ENCODE assay signal across 9 cellular contexts in the genomic region with DNA sequence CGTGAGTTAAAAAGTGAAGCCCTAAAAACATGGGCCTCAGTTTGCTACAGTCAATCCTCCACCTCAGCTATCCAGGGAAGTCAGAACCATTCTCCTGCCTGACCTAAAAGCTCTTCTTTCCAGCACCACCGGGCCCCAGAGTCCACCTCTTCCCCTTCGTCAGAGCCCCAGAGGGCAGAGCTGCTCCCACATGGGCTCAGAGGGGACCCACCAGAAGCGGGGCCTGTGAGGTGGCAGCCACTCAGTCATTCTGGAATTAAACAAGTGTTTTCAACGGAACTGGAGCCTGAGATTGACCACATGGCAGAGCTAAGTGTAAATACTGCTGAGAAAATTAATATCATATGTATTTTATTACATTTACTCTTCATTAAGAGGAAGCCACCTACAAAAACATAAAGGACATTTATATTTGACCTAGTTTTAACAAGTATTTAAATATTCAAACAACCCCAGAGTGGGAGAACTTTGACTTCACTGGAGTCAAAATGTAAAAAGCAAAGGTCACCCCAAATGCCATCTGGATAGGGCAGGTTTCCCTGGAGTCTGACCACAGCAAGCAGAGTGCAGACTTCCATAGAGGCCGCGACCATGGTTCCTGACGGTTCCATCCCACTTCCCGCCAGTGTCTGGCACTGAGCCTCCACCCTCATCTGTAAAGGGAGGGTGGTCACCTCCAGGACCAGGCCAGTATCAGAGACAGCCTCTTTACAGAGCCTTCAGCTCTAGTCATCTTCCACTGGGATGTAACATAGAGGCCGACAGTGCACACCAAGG. TPM values are rescaled to one million over a fixed set of nuclear protein-coding genes. Genes with fewer than 3 reads are reported as not detected.
DNase-seq lines count a peak whose midpoint lies in the region; ATAC-seq and TF ChIP-seq lines count a peak whose summit lies in the region.
"Had no signal": no experiment of that assay in that cellular context is flagged by ENCODE, and none has a peak within 500 bp of the region (broad histone marks: within the 10 kb centered on the region; RNA-seq: fewer than 3 reads in every experiment).

No MANE protein-coding gene starts in this region.

- intact Hi-C loops in left ventricle myocardium inferior (cut with micrococcal nuclease) (no loop called here), Right ventricle myocardium inferior (cut with DNase I) (loop anchor here (5.0 to 10.0 kb wide), 2 partner anchors 121 to 319 kb away; no protein-coding TSS in a partner anchor)
- intact Hi-C loops in activated CD4-positive, alpha-beta memory T cell treated with anti-CD3 and anti-CD28 coated beads for 36 hours (cut with micrococcal nuclease), result loop anchor here (5.0 kb wide), 2 partner anchors 111 to 266 kb away; no protein-coding TSS in a partner anchor

- POLR2A ChIA-PET in activated CD4-positive, alpha-beta memory T cell treated with anti-CD3 and anti-CD28 coated beads for 36 hours (lab: Charles Lee), result interaction anchor here (0.5 to 1.6 kb wide), 2 partner anchors 15 to 57 kb away, joined by 3 to 5 read pairs; a partner anchor contains a TSS

- no peaks in the 10 kb centered on the region for H3K27me3 Mint-ChIP-seq in activated CD4-positive, alpha-beta memory T cell treated with anti-CD3 and anti-CD28 coated beads for 36 hours
- no peaks in the 10 kb centered on the region for H3K27me3 Mint-ChIP-seq in type B pancreatic cell

- peaks cover 12% of the 10 kb centered on the region for H3K4me1 Mint-ChIP-seq in activated CD4-positive, alpha-beta memory T cell treated with anti-CD3 and anti-CD28 coated beads for 36 hours (ENCODE audit: low read depth)
- H3K4me1 Mint-ChIP-seq in type B pancreatic cell (ENCODE audit: unreplicated experiment), result peaks cover 8% of the 10 kb centered on the region

- H3K9me3 ChIP-seq in left ventricle myocardium inferior (replicated peaks), result peaks cover 19% of the 10 kb centered on the region

- peaks cover 45% of the 10 kb centered on the region for H3K4me1 ChIP-seq in left ventricle myocardium inferior

- TF ChIP-seq CTCF in left ventricle myocardium inferior (IDR thresholded peaks at IDR 0.05; ENCODE audit: borderline replicate concordance) (no peak), type B pancreatic cell (conservative IDR thresholded peaks at IDR 0.05) (no peak), GM10266 (IDR thresholded peaks at IDR 0.05; ENCODE audit: control insufficient read depth, insufficient read depth, low read depth, missing control alignments) (no peak)

- peaks cover 3% of the 10 kb centered on the region for H3K36me3 Mint-ChIP-seq in activated CD4-positive, alpha-beta memory T cell treated with anti-CD3 and anti-CD28 coated beads for 36 hours
- H3K36me3 Mint-ChIP-seq in type B pancreatic cell, result peaks cover 4% of the 10 kb centered on the region

- ATAC-seq in Right ventricle myocardium inferior, result no peak

- no peak for DNase-seq in left ventricle myocardium inferior
- no peak for DNase-seq in Right ventricle myocardium inferior (ENCODE audit: missing footprints)
- DNase-seq in activated CD4-positive, alpha-beta memory T cell treated with anti-CD3 and anti-CD28 coated beads for 36 hours, result no peak
- peak; percentile 16 for DNase-seq in left kidney (ENCODE audit: low read depth, low spot score)
- no peak for DNase-seq in type B pancreatic cell (ENCODE audit: extremely low spot score, unreplicated experiment)
- DNase-seq in NCI-H446 (lab: John Stamatoyannopoulos, UW), result no peak
- no peak for DNase-seq in GM10266 (ENCODE audit: extremely low spot score)
- DNase-seq in OCI-M2 (lab: John Stamatoyannopoulos, UW; ENCODE audit: unreplicated experiment), result no peak
- DNase-seq: amniotic stem cell had no signal

- peaks cover 8% of the 10 kb centered on the region for H3K9me3 Mint-ChIP-seq in activated CD4-positive, alpha-beta memory T cell treated with anti-CD3 and anti-CD28 coated beads for 36 hours
- H3K9me3 Mint-ChIP-seq in type B pancreatic cell, result no peaks in the 10 kb centered on the region

- CTCF ChIA-PET in activated CD4-positive, alpha-beta memory T cell treated with anti-CD3 and anti-CD28 coated beads for 36 hours (lab: Charles Lee), result interaction anchor here (1.1 to 2.6 kb wide), 3 partner anchors 13 to 23 kb away, joined by 3 to 9 read pairs (median 4); a partner anchor contains a TSS

- no peaks in the 10 kb centered on the region for H3K27me3 ChIP-seq in left ventricle myocardium inferior (ENCODE audit: low read depth)

- peaks cover 24% of the 10 kb centered on the region for H3K36me3 ChIP-seq in left ventricle myocardium inferior

- H3K27ac Mint-ChIP-seq in activated CD4-positive, alpha-beta memory T cell treated with anti-CD3 and anti-CD28 coated beads for 36 hours, result peak overlapping the region; percentile 23
- peak overlapping the region; percentile 87 for H3K27ac Mint-ChIP-seq in type B pancreatic cell

- H3K27ac ChIP-seq in left ventricle myocardium inferior (replicated peaks), result peak overlapping the region; percentile 11

- H3K4me3 ChIP-seq in left ventricle myocardium inferior, result peak overlapping the region; percentile 90

- peak overlapping the region; percentile 69 for H3K4me3 Mint-ChIP-seq in activated CD4-positive, alpha-beta memory T cell treated with anti-CD3 and anti-CD28 coated beads for 36 hours
- peak overlapping the region; percentile 87 for H3K4me3 Mint-ChIP-seq in type B pancreatic cell

RNA-seq across cellular contexts. Expression of a gene that starts 1.8 kb away (rescaled TPM):
- total RNA-seq in left ventricle myocardium inferior, result 75.5 TPM
- 73.9 TPM for total RNA-seq in Right ventricle myocardium inferior
- total RNA-seq in activated CD4-positive, alpha-beta memory T cell treated with anti-CD3 and anti-CD28 coated beads for 36 hours, result 10 to 100 TPM; 77.2 to 77.6 TPM
- total RNA-seq in type B pancreatic cell (ENCODE audit: low replicate concordance), result 61.0 and 81.2 TPM in 2 replicates

RNA-seq across cellular contexts. Expression of a gene that starts 14.4 kb away (rescaled TPM):
- total RNA-seq in left ventricle myocardium inferior, result 78.2 TPM
- total RNA-seq in Right ventricle myocardium inferior, result 66.6 TPM
- 10 to 100 TPM; 87.6 to 96.0 TPM for total RNA-seq in activated CD4-positive, alpha-beta memory T cell treated with anti-CD3 and anti-CD28 coated beads for 36 hours
- total RNA-seq in type B pancreatic cell (ENCODE audit: low replicate concordance), result 75.6 and 92.4 TPM in 2 replicates

RNA-seq across cellular contexts. Expression of a gene that starts 57.5 kb away (rescaled TPM):
- total RNA-seq in left ventricle myocardium inferior (171 TPM), Right ventricle myocardium inferior (160 TPM), type B pancreatic cell (ENCODE audit: low replicate concordance) (168 and 195 TPM in 2 replicates)
- 10 to 100 TPM; 43.0 to 44.4 TPM for total RNA-seq in activated CD4-positive, alpha-beta memory T cell treated with anti-CD3 and anti-CD28 coated beads for 36 hours
